Comparison of ENCODE assay signal across 16 cellular contexts in the genomic region with DNA sequence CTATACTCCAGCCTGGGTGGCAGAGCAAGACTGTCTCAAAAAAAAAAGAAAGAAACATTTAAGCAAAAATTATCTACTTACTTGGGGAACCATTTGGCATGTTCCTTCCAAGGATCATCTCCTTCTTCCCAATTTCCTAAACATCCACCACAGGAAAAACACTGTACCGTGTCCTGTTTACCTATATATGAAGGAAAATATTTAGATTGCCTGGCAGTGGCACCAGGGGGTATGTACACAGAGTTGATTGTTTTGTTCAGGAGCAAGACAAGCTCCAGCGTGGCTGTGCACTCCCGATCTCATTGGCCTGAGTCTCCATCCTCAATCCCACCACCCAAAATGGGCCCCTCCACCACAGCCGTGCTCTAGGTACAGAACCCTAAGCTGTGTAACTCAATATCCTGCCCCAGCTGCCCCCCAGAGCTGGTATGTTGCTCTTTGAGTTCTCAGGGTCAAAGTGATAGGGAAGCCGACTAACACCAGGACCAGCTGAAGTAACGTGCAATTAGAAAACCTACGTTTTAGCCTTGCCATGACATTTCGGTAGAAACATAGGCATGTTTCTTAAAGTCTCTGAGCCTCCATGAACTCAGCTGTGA.
"Had no signal": no experiment of that assay in that cellular context is flagged by ENCODE, and none has a peak within 500 bp of the region (broad histone marks: within the 10 kb centered on the region; RNA-seq: fewer than 3 reads in every experiment).

No MANE protein-coding gene starts in this region.

- H3K4me1 ChIP-seq: body of pancreas, gastroesophageal sphincter had no signal

- H3K4me1 Mint-ChIP-seq: activated naive CD8-positive, alpha-beta T cell treated with anti-CD3 and anti-CD28 coated beads, Interleukin-2, amount 10 ng/mL, durations not matched to agents 7 days and 5 days; immature natural killer cell; naive thymus-derived CD4-positive, alpha-beta T cell had no signal

- H3K36me3 Mint-ChIP-seq: activated CD4-positive, alpha-beta memory T cell treated with anti-CD3 and anti-CD28 coated beads for 36 hours; activated naive CD8-positive, alpha-beta T cell treated with anti-CD3 and anti-CD28 coated beads, Interleukin-2, amount 10 ng/mL, durations not matched to agents 7 days and 5 days; immature natural killer cell had no signal

- H3K27ac Mint-ChIP-seq: activated CD4-positive, alpha-beta memory T cell treated with anti-CD3 and anti-CD28 coated beads for 36 hours; activated naive CD8-positive, alpha-beta T cell treated with anti-CD3 and anti-CD28 coated beads, Interleukin-2, amount 10 ng/mL, durations not matched to agents 7 days and 5 days; immature natural killer cell; naive thymus-derived CD4-positive, alpha-beta T cell; T-helper 1 cell treated with Interleukin-12 subunit alpha and Interleukin-12 subunit beta and Interleukin-4 antibody, amounts not matched to agents 30 μg/mL and 1 μg/mL, for 36 hours had no signal

- H3K27ac ChIP-seq: body of pancreas, gastroesophageal sphincter, heart right ventricle, ovary had no signal

- DNase-seq: activated CD4-positive, alpha-beta memory T cell treated with anti-CD3 and anti-CD28 coated beads for 36 hours; activated CD4-positive, alpha-beta T cell treated with anti-CD3 and anti-CD28 coated beads for 1 hour; activated naive CD8-positive, alpha-beta T cell treated with anti-CD3 and anti-CD28 coated beads, Interleukin-2, amount 10 ng/mL, durations not matched to agents 7 days and 5 days; activated T-cell treated with anti-CD3 and anti-CD28 coated beads for 4 hours; body of pancreas; erythroblast; heart right ventricle; immature natural killer cell; mesenchymal stem cell; naive thymus-derived CD4-positive, alpha-beta T cell; ovary; stimulated activated CD8-positive, alpha-beta memory T cell treated with anti-CD3 and anti-CD28 coated beads, Interleukin-4, amount 100 ng/mL, for 48 hours; stimulated activated naive CD4-positive, alpha-beta T cell had no signal

- ATAC-seq: body of pancreas; gastroesophageal sphincter; heart right ventricle; naive thymus-derived CD4-positive, alpha-beta T cell; sciatic nerve had no signal

- H3K36me3 ChIP-seq: gastroesophageal sphincter, ovary had no signal

- H3K9me3 ChIP-seq: body of pancreas, gastroesophageal sphincter, heart right ventricle, ovary had no signal

- H3K4me3 ChIP-seq: body of pancreas, gastroesophageal sphincter, heart right ventricle, ovary had no signal

- H3K4me3 Mint-ChIP-seq: activated CD4-positive, alpha-beta memory T cell treated with anti-CD3 and anti-CD28 coated beads for 36 hours; activated naive CD8-positive, alpha-beta T cell treated with anti-CD3 and anti-CD28 coated beads, Interleukin-2, amount 10 ng/mL, durations not matched to agents 7 days and 5 days; immature natural killer cell; naive thymus-derived CD4-positive, alpha-beta T cell; T-helper 1 cell treated with Interleukin-12 subunit alpha and Interleukin-12 subunit beta and Interleukin-4 antibody, amounts not matched to agents 30 μg/mL and 1 μg/mL, for 36 hours had no signal

- H3K27me3 ChIP-seq: body of pancreas, gastroesophageal sphincter, heart right ventricle, ovary had no signal

- H3K27me3 Mint-ChIP-seq: activated CD4-positive, alpha-beta memory T cell treated with anti-CD3 and anti-CD28 coated beads for 36 hours; activated naive CD8-positive, alpha-beta T cell treated with anti-CD3 and anti-CD28 coated beads, Interleukin-2, amount 10 ng/mL, durations not matched to agents 7 days and 5 days had no signal

- H3K9me3 Mint-ChIP-seq: activated CD4-positive, alpha-beta memory T cell treated with anti-CD3 and anti-CD28 coated beads for 36 hours; activated naive CD8-positive, alpha-beta T cell treated with anti-CD3 and anti-CD28 coated beads, Interleukin-2, amount 10 ng/mL, durations not matched to agents 7 days and 5 days; immature natural killer cell; naive thymus-derived CD4-positive, alpha-beta T cell; T-helper 1 cell treated with Interleukin-12 subunit alpha and Interleukin-12 subunit beta and Interleukin-4 antibody, amounts not matched to agents 30 μg/mL and 1 μg/mL, for 36 hours had no signal
